25 cellular contexts compared by ENCODE assay signal in the genomic region with DNA sequence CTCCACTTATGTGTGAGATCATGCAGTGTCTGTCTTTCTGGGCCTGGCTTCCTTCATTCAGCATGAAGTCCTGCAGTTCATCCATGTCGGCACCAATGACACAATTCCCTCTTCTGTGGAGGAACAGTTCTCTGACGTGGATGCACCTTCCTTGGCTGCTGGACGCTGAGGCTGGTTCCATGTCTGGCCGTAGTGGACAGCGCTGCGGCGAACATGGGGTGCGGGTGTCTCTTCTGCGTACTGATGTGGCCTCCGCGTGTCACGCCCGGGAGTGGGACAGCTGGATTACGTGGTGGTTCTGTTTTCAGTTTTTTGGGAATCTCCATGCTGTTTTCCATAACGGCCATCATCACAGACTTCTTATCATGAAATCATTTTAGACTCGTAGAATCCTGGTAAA. TPM values are rescaled to one million over a fixed set of nuclear protein-coding genes. Genes with fewer than 3 reads are reported as not detected.
"Had no signal": no experiment of that assay in that cellular context is flagged by ENCODE, and none has a peak within 500 bp of the region (broad histone marks: within the 10 kb centered on the region; RNA-seq: fewer than 3 reads in every experiment).

No MANE protein-coding gene starts in this region.

- H3K36me3 ChIP-seq: ascending aorta, MG63 had no signal

- H3K4me3 ChIP-seq: ascending aorta, body of pancreas, MG63, SK-N-MC had no signal

- H3K9me3 ChIP-seq: ascending aorta, body of pancreas had no signal

- H3K4me3 Mint-ChIP-seq: activated CD4-positive, alpha-beta T cell treated with anti-CD3 and anti-CD28 coated beads for 36 hours; activated CD8-positive, alpha-beta memory T cell treated with anti-CD3 and anti-CD28 coated beads, Interleukin-2, amount 10 ng/mL, durations not matched to agents 7 days and 5 days; activated naive CD8-positive, alpha-beta T cell treated with anti-CD3 and anti-CD28 coated beads, Interleukin-2, amount 50 U/mL, for 24 hours; activated T-cell treated with anti-CD3 and anti-CD28 coated beads, Interleukin-2, amount 50 U/mL, for 24 hours; activated T-helper 1 cell treated with anti-CD3 and anti-CD28 coated beads, Interleukin-12 subunit alpha, Interleukin-12 subunit beta, Interleukin-2, Interleukin-4 antibody, amounts not matched to agents 30 ng/mL and 10 ng/mL and 1 ng/mL, durations not matched to agents 14 hours and 24 hours and 36 hours; T-cell had no signal

- H3K4me1 ChIP-seq: ascending aorta, body of pancreas had no signal

- DNase-seq: activated CD4-positive, alpha-beta T cell treated with anti-CD3 and anti-CD28 coated beads for 36 hours; activated CD4-positive, CD25-positive, alpha-beta regulatory T cell; activated CD8-positive, alpha-beta memory T cell treated with anti-CD3 and anti-CD28 coated beads, Interleukin-2, amount 10 ng/mL, durations not matched to agents 7 days and 5 days; activated effector memory CD4-positive, alpha-beta T cell treated with anti-CD3 and anti-CD28 coated beads, Interleukin-2, amount 50 U/mL, for 16 hours; activated naive CD4-positive, alpha-beta T cell treated with Interleukin-2 at 50 U/mL for 16 hours; activated naive CD8-positive, alpha-beta T cell treated with anti-CD3 and anti-CD28 coated beads, Interleukin-2, amount 50 U/mL, for 24 hours; activated T-cell treated with anti-CD3 and anti-CD28 coated beads, Interleukin-2, amount 50 U/mL, for 24 hours; amniotic stem cell; body of pancreas; MG63; MV-4-11; NCI-H1105; NCI-H1436; NCI-H1694 treated with DMSO at 0.1 percent for 48 hours; NCI-H2029 treated with DMSO at 0.1 percent for 48 hours; NCI-H345; NCI-H510A treated with DMSO at 0.1 percent for 48 hours; NCI-H69; T-cell; T-helper 2 cell; T1000 had no signal

- H3K4me1 Mint-ChIP-seq: activated CD8-positive, alpha-beta memory T cell treated with anti-CD3 and anti-CD28 coated beads, Interleukin-2, amount 10 ng/mL, durations not matched to agents 7 days and 5 days had no signal

- H3K27ac ChIP-seq: ascending aorta, body of pancreas, SK-N-MC had no signal

- H3K9me3 Mint-ChIP-seq: activated T-cell treated with anti-CD3 and anti-CD28 coated beads, Interleukin-2, amount 50 U/mL, for 24 hours had no signal

- H3K27me3 ChIP-seq: body of pancreas, MG63 had no signal

- H3K27ac Mint-ChIP-seq: activated CD4-positive, alpha-beta T cell treated with anti-CD3 and anti-CD28 coated beads for 36 hours; activated CD8-positive, alpha-beta memory T cell treated with anti-CD3 and anti-CD28 coated beads, Interleukin-2, amount 10 ng/mL, durations not matched to agents 7 days and 5 days; activated naive CD4-positive, alpha-beta T cell treated with anti-CD3 and anti-CD28 coated beads, Interleukin-2, amount 50 U/mL, for 72 hours; activated naive CD8-positive, alpha-beta T cell treated with anti-CD3 and anti-CD28 coated beads, Interleukin-2, amount 50 U/mL, for 24 hours; activated T-cell treated with anti-CD3 and anti-CD28 coated beads, Interleukin-2, amount 50 U/mL, for 24 hours; activated T-helper 1 cell treated with anti-CD3 and anti-CD28 coated beads, Interleukin-12 subunit alpha, Interleukin-12 subunit beta, Interleukin-2, Interleukin-4 antibody, amounts not matched to agents 30 ng/mL and 10 ng/mL and 1 ng/mL, durations not matched to agents 14 hours and 24 hours and 36 hours; T-cell had no signal

- ATAC-seq: activated CD4-positive, alpha-beta T cell treated with anti-CD3 and anti-CD28 coated beads for 36 hours; activated CD8-positive, alpha-beta memory T cell treated with anti-CD3 and anti-CD28 coated beads, Interleukin-2, amount 10 ng/mL, durations not matched to agents 7 days and 5 days; activated naive CD4-positive, alpha-beta T cell treated with anti-CD3 and anti-CD28 coated beads, Interleukin-2, amount 50 U/mL, for 72 hours; activated naive CD8-positive, alpha-beta T cell treated with anti-CD3 and anti-CD28 coated beads, Interleukin-2, amount 50 U/mL, for 24 hours; body of pancreas; T-cell had no signal

- H3K36me3 Mint-ChIP-seq: activated CD8-positive, alpha-beta memory T cell treated with anti-CD3 and anti-CD28 coated beads, Interleukin-2, amount 10 ng/mL, durations not matched to agents 7 days and 5 days; activated naive CD4-positive, alpha-beta T cell treated with anti-CD3 and anti-CD28 coated beads, Interleukin-2, amount 50 U/mL, for 72 hours; T-cell had no signal

RNA-seq across cellular contexts. Expression of gene MUC2, which starts 16.9 kb away (rescaled TPM):
- total RNA-seq: activated CD4-positive, alpha-beta T cell treated with anti-CD3 and anti-CD28 coated beads for 36 hours; activated CD8-positive, alpha-beta memory T cell treated with anti-CD3 and anti-CD28 coated beads, Interleukin-2, amount 10 ng/mL, durations not matched to agents 7 days and 5 days; activated naive CD4-positive, alpha-beta T cell treated with anti-CD3 and anti-CD28 coated beads, Interleukin-2, amount 50 U/mL, for 72 hours; activated T-helper 1 cell treated with anti-CD3 and anti-CD28 coated beads, Interleukin-12 subunit alpha, Interleukin-12 subunit beta, Interleukin-2, Interleukin-4 antibody, amounts not matched to agents 30 ng/mL and 10 ng/mL and 1 ng/mL, durations not matched to agents 14 hours and 24 hours and 36 hours had no signal

RNA-seq across cellular contexts. Expression of gene MUC6, which starts 21.3 kb away (rescaled TPM):
- total RNA-seq: activated CD4-positive, alpha-beta T cell treated with anti-CD3 and anti-CD28 coated beads for 36 hours; activated CD8-positive, alpha-beta memory T cell treated with anti-CD3 and anti-CD28 coated beads, Interleukin-2, amount 10 ng/mL, durations not matched to agents 7 days and 5 days; activated naive CD4-positive, alpha-beta T cell treated with anti-CD3 and anti-CD28 coated beads, Interleukin-2, amount 50 U/mL, for 72 hours; activated T-helper 1 cell treated with anti-CD3 and anti-CD28 coated beads, Interleukin-12 subunit alpha, Interleukin-12 subunit beta, Interleukin-2, Interleukin-4 antibody, amounts not matched to agents 30 ng/mL and 10 ng/mL and 1 ng/mL, durations not matched to agents 14 hours and 24 hours and 36 hours; ascending aorta had no signal
